In the genomic region with DNA sequence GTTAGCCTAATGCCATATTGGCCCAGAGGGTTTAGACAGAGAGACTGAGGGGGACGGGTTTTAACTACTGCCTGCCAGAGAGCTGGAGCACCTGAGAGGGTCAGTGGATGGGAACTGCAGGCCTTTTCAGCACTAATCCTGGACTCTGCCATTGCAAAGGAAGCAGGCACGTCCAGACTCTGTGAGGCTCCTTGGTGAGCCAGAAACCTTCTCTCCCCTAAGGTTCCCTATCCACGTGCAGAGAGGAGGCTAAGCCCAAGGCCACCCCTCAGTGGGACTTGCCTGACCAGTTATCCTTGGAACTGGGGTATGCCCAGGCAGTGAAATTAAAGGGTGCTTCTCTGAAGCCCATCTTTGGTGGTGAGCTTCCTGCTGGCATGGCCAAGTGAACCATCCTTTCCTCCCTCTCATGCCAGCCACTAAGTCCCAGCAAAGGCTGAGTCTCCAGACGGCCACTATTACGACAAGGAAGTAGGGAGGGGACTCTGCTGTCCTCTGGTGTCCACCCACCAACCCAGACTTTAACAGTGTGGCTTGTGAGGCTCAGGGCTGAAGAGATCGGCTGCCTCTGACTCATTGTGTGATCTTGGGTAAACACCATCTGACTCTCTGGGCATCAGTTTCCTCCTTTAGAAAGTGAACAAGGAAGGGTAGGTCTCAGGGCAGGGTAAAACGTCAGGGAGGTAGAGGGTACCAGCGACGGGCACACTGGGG, we compare ENCODE assay signal across 2 cellular contexts.
TF ChIP-seq lines count a peak whose summit lies in the region.

No MANE protein-coding gene starts in this region.

TF ChIP-seq in K562, 482 proteins besides CTCF, POLR2A, EP300 and RAD21:
- no peak for TF ChIP-seq BACH1 (tag; IDR thresholded peaks at IDR 0.05)
- 0 out of 2 replicates have a peak, but pooled peaks have one; percentile 53 for TF ChIP-seq ZNF584 (CRISPR knock-in tag; IDR thresholded peaks at IDR 0.05; ENCODE audit: low read depth)
- TF ChIP-seq PCBP2 (IDR thresholded peaks at IDR 0.05; ENCODE audit: low read depth, low read length, poor library complexity, severe bottlenecking): no peak
- 0 out of 4 replicates have a peak, but pooled peaks of 1 of the 2 experiments have one; percentile 15 for TF ChIP-seq FOXA3 (CRISPR knock-in tag; conservative IDR thresholded peaks at IDR 0.05 in 1 of 2, IDR thresholded peaks at IDR 0.05 in 1 of 2)
- no peak for TF ChIP-seq ZNF175 (CRISPR knock-in tag; IDR thresholded peaks at IDR 0.05; ENCODE audit: low read depth)
- no peak for TF ChIP-seq DDX20 (tag; IDR thresholded peaks at IDR 0.05; ENCODE audit: low read depth)
- no peak for TF ChIP-seq ZNF707 (CRISPR knock-in tag; conservative IDR thresholded peaks at IDR 0.05)
- TF ChIP-seq ILF3 (IDR thresholded peaks at IDR 0.05; ENCODE audit: borderline replicate concordance): no peak
- no peak for TF ChIP-seq PRPF4 (IDR thresholded peaks at IDR 0.05; ENCODE audit: insufficient read depth, low read depth, low read length, poor library complexity, severe bottlenecking)
- TF ChIP-seq CBX3 (IDR thresholded peaks at IDR 0.05; ENCODE audit: borderline replicate concordance in 1 of 2, low read length in 2 of 2): no peak
- 0 out of 2 replicates have a peak, but pooled peaks have one; percentile 17 for TF ChIP-seq ZNF589 (CRISPR knock-in tag; IDR thresholded peaks at IDR 0.05; ENCODE audit: low read depth)
- TF ChIP-seq FOSL1 (tag; conservative IDR thresholded peaks at IDR 0.05): peak; percentile 41; the same call in 1 of the 2 replicates
- no peak for TF ChIP-seq KAT7 (CRISPR knock-in tag; IDR thresholded peaks at IDR 0.05; ENCODE audit: borderline replicate concordance)
- no peak for TF ChIP-seq KLF16 (IDR thresholded peaks at IDR 0.05)
- TF ChIP-seq ZKSCAN1 (IDR thresholded peaks at IDR 0.05; ENCODE audit: low read depth, low read length): no peak
- no peak for TF ChIP-seq COPS2 (conservative IDR thresholded peaks at IDR 0.05)
- TF ChIP-seq, protein P1, sequence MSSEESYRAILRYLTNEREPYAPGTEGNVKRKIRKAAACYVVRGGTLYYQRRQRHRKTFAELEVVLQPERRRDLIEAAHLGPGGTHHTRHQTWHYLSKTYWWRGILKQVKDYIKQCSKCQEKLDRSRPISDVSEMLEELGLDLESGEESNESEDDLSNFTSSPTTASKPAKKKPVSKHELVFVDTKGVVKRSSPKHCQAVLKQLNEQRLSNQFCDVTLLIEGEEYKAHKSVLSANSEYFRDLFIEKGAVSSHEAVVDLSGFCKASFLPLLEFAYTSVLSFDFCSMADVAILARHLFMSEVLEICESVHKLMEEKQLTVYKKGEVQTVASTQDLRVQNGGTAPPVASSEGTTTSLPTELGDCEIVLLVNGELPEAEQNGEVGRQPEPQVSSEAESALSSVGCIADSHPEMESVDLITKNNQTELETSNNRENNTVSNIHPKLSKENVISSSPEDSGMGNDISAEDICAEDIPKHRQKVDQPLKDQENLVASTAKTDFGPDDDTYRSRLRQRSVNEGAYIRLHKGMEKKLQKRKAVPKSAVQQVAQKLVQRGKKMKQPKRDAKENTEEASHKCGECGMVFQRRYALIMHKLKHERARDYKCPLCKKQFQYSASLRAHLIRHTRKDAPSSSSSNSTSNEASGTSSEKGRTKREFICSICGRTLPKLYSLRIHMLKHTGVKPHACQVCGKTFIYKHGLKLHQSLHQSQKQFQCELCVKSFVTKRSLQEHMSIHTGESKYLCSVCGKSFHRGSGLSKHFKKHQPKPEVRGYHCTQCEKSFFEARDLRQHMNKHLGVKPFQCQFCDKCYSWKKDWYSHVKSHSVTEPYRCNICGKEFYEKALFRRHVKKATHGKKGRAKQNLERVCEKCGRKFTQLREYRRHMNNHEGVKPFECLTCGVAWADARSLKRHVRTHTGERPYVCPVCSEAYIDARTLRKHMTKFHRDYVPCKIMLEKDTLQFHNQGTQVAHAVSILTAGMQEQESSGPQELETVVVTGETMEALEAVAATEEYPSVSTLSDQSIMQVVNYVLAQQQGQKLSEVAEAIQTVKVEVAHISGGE (CRISPR knock-in tag; IDR thresholded peaks at IDR 0.05): no peak
- no peak for TF ChIP-seq BRF1 (IDR thresholded peaks at IDR 0.05; ENCODE audit: borderline replicate concordance, extremely low read depth, insufficient read length)

TF ChIP-seq in HepG2, 621 proteins besides CTCF, POLR2A, EP300 and RAD21:
- no peak for TF ChIP-seq ZNF589 (CRISPR knock-in tag; conservative IDR thresholded peaks at IDR 0.05)
- no peak for TF ChIP-seq FIP1L1 (IDR thresholded peaks at IDR 0.05; ENCODE audit: borderline replicate concordance, insufficient read depth, low read depth, low read length)
- peak; percentile 20; the same call in 1 of the 2 replicates for TF ChIP-seq FOXA3 (CRISPR knock-in tag; IDR thresholded peaks at IDR 0.05)
- TF ChIP-seq KDM3A (CRISPR knock-in tag; IDR thresholded peaks at IDR 0.05; ENCODE audit: low read depth): no peak
- TF ChIP-seq FOSL2 (CRISPR knock-in tag; IDR thresholded peaks at IDR 0.05): peak; percentile 59
- TF ChIP-seq FOXA1 (IDR thresholded peaks at IDR 0.05): no peak
- peak; percentile 42 for TF ChIP-seq FOXA1 (CRISPR knock-in tag; IDR thresholded peaks at IDR 0.05)
